1 cellular context compared by ENCODE assay signal in the genomic region with DNA sequence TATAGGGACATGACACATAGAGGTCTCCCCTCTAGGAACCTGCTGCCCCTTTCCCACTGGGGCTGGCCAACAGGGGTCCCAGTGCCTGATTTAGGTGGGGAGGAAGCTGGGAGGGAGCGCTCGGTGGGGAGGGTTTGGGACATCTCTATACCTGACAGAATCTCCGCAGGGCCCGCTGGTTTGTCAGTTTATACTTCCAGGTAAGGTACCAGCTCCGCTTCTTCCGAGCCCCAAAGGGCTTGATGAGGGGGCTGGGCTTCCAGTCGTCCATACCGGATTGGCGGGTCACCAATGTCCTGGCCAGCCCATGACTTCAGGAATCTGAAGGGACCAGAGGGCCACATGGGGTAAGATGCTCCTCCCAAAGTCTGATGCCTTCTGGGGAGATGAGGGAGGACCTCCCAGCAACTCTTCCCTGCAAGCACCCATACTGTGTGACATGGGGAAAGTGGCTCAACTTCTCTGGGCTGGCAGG.
TF ChIP-seq lines count a peak whose summit lies in the region.

No MANE protein-coding gene starts in this region.

TF ChIP-seq in GM12878, 131 proteins besides CTCF, POLR2A, EP300 and RAD21:
- TF ChIP-seq NFYA (IDR thresholded peaks at IDR 0.05; ENCODE audit: borderline replicate concordance, low read depth, low read length) (no peak), YBX1 (IDR thresholded peaks at IDR 0.05) (no peak), SMARCA5 (IDR thresholded peaks at IDR 0.05) (peak; percentile 94; the same call in 1 of the 2 replicates), NFIC (IDR thresholded peaks at IDR 0.05; ENCODE audit: low read depth, low read length) (no peak), KDM1A (IDR thresholded peaks at IDR 0.05; ENCODE audit: borderline replicate concordance) (no peak), NFXL1 (IDR thresholded peaks at IDR 0.05; ENCODE audit: borderline replicate concordance) (0 out of 2 replicates have a peak, but pooled peaks have one; percentile 46), ATF7 (IDR thresholded peaks at IDR 0.05; ENCODE audit: low read depth) (no peak), LARP7 (IDR thresholded peaks at IDR 0.05) (no peak), SMC3 (IDR thresholded peaks at IDR 0.05; ENCODE audit: borderline replicate concordance, low read length) (no peak), GATAD2B (conservative IDR thresholded peaks at IDR 0.05; ENCODE audit: low read depth) (no peak), TAF1 (IDR thresholded peaks at IDR 0.05; ENCODE audit: borderline replicate concordance, low read depth, low read length) (no peak), STAT1 (conservative IDR thresholded peaks at IDR 0.05) (no peak), RUNX3 (IDR thresholded peaks at IDR 0.05; ENCODE audit: low read length) (peak; percentile 31; the same call in 1 of the 2 replicates), MLLT1 (IDR thresholded peaks at IDR 0.05) (no peak), IKZF1 (conservative IDR thresholded peaks at IDR 0.05) (no peak), ELK1 (IDR thresholded peaks at IDR 0.05; ENCODE audit: low read depth, low read length) (no peak), HDAC2 (IDR thresholded peaks at IDR 0.05) (no peak), POLR2AphosphoS5 (IDR thresholded peaks at IDR 0.05; ENCODE audit: low read length) (no peak), SP1 (IDR thresholded peaks at IDR 0.05; ENCODE audit: low read depth, low read length) (no peak)
- TF ChIP-seq, protein P1, sequence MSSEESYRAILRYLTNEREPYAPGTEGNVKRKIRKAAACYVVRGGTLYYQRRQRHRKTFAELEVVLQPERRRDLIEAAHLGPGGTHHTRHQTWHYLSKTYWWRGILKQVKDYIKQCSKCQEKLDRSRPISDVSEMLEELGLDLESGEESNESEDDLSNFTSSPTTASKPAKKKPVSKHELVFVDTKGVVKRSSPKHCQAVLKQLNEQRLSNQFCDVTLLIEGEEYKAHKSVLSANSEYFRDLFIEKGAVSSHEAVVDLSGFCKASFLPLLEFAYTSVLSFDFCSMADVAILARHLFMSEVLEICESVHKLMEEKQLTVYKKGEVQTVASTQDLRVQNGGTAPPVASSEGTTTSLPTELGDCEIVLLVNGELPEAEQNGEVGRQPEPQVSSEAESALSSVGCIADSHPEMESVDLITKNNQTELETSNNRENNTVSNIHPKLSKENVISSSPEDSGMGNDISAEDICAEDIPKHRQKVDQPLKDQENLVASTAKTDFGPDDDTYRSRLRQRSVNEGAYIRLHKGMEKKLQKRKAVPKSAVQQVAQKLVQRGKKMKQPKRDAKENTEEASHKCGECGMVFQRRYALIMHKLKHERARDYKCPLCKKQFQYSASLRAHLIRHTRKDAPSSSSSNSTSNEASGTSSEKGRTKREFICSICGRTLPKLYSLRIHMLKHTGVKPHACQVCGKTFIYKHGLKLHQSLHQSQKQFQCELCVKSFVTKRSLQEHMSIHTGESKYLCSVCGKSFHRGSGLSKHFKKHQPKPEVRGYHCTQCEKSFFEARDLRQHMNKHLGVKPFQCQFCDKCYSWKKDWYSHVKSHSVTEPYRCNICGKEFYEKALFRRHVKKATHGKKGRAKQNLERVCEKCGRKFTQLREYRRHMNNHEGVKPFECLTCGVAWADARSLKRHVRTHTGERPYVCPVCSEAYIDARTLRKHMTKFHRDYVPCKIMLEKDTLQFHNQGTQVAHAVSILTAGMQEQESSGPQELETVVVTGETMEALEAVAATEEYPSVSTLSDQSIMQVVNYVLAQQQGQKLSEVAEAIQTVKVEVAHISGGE (CRISPR knock-in tag; IDR thresholded peaks at IDR 0.05) = no peak
- TF ChIP-seq, protein P2, sequence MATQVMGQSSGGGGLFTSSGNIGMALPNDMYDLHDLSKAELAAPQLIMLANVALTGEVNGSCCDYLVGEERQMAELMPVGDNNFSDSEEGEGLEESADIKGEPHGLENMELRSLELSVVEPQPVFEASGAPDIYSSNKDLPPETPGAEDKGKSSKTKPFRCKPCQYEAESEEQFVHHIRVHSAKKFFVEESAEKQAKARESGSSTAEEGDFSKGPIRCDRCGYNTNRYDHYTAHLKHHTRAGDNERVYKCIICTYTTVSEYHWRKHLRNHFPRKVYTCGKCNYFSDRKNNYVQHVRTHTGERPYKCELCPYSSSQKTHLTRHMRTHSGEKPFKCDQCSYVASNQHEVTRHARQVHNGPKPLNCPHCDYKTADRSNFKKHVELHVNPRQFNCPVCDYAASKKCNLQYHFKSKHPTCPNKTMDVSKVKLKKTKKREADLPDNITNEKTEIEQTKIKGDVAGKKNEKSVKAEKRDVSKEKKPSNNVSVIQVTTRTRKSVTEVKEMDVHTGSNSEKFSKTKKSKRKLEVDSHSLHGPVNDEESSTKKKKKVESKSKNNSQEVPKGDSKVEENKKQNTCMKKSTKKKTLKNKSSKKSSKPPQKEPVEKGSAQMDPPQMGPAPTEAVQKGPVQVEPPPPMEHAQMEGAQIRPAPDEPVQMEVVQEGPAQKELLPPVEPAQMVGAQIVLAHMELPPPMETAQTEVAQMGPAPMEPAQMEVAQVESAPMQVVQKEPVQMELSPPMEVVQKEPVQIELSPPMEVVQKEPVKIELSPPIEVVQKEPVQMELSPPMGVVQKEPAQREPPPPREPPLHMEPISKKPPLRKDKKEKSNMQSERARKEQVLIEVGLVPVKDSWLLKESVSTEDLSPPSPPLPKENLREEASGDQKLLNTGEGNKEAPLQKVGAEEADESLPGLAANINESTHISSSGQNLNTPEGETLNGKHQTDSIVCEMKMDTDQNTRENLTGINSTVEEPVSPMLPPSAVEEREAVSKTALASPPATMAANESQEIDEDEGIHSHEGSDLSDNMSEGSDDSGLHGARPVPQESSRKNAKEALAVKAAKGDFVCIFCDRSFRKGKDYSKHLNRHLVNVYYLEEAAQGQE (IDR thresholded peaks at IDR 0.05; ENCODE audit: low read depth, low read length) = no peak
- TF ChIP-seq, protein P3, sequence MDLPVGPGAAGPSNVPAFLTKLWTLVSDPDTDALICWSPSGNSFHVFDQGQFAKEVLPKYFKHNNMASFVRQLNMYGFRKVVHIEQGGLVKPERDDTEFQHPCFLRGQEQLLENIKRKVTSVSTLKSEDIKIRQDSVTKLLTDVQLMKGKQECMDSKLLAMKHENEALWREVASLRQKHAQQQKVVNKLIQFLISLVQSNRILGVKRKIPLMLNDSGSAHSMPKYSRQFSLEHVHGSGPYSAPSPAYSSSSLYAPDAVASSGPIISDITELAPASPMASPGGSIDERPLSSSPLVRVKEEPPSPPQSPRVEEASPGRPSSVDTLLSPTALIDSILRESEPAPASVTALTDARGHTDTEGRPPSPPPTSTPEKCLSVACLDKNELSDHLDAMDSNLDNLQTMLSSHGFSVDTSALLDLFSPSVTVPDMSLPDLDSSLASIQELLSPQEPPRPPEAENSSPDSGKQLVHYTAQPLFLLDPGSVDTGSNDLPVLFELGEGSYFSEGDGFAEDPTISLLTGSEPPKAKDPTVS (IDR thresholded peaks at IDR 0.05; ENCODE audit: low read depth, low read length) = no peak
